Comparison of ENCODE assay signal across 24 cellular contexts in genomic region chr14:97688626-97689336, GRCh38.
"Had no signal": no experiment of that assay in that cellular context is flagged by ENCODE, and none has a peak within 500 bp of the region (broad histone marks: within the 10 kb centered on the region; RNA-seq: fewer than 3 reads in every experiment).

No MANE protein-coding gene starts in this region.

- H3K9me3 Mint-ChIP-seq: activated naive CD4-positive, alpha-beta T cell treated with anti-CD3 and anti-CD28 coated beads for 36 hours had no signal

- H3K27ac Mint-ChIP-seq: activated CD4-positive, alpha-beta T cell treated with anti-CD3 and anti-CD28 coated beads, Interleukin-2, amount 10 ng/mL, durations not matched to agents 24 days and 14 days; activated CD8-positive, alpha-beta memory T cell treated with anti-CD3 and anti-CD28 coated beads, Interleukin-2, amount 10 ng/mL, durations not matched to agents 7 days and 5 days; activated naive CD4-positive, alpha-beta T cell treated with anti-CD3 and anti-CD28 coated beads for 36 hours; activated naive CD8-positive, alpha-beta T cell had no signal

- H3K4me3 ChIP-seq: SK-N-MC had no signal

- H3K27ac ChIP-seq: SK-N-MC had no signal

- DNase-seq: activated CD4-positive, alpha-beta T cell treated with anti-CD3 and anti-CD28 coated beads, Interleukin-2, amount 10 ng/mL, durations not matched to agents 24 days and 14 days; activated CD4-positive, alpha-beta T cell treated with anti-CD3 and anti-CD28 coated beads, Interleukin-2, amount 50 U/mL, for 48 hours; activated CD8-positive, alpha-beta memory T cell treated with anti-CD3 and anti-CD28 coated beads, Interleukin-2, amount 10 ng/mL, durations not matched to agents 7 days and 5 days; activated effector memory CD4-positive, alpha-beta T cell treated with anti-CD3 and anti-CD28 coated beads, Interleukin-2, amount 50 U/mL, for 16 hours; activated naive CD4-positive, alpha-beta T cell treated with anti-CD3 and anti-CD28 coated beads for 36 hours; activated T-cell treated with anti-CD3 and anti-CD28 coated beads, Interleukin-2, amount 50 U/mL, for 4 hours; anterior cingulate cortex; caudate nucleus; Kasumi-1; KBM-7; NCI-H1092; NCI-H1417 treated with DMSO at 0.1 percent for 48 hours; NCI-H1694; NCI-H2029; NCI-H2107; NCI-H345; NCI-H510A; NCI-H526 treated with DMSO at 0.1 percent for 48 hours; NCI-H82; NK-92 treated with Interleukin-12 subunit alpha and Interleukin-12 subunit beta, amount 100 ng/mL, for 24 hours; OCI-M1; RPMI8226 had no signal

- H3K27me3 Mint-ChIP-seq: activated CD4-positive, alpha-beta T cell treated with anti-CD3 and anti-CD28 coated beads, Interleukin-2, amount 10 ng/mL, durations not matched to agents 24 days and 14 days; activated CD8-positive, alpha-beta memory T cell treated with anti-CD3 and anti-CD28 coated beads, Interleukin-2, amount 10 ng/mL, durations not matched to agents 7 days and 5 days; activated naive CD8-positive, alpha-beta T cell had no signal

- H3K4me3 Mint-ChIP-seq: activated CD4-positive, alpha-beta T cell treated with anti-CD3 and anti-CD28 coated beads, Interleukin-2, amount 10 ng/mL, durations not matched to agents 24 days and 14 days; activated CD8-positive, alpha-beta memory T cell treated with anti-CD3 and anti-CD28 coated beads, Interleukin-2, amount 10 ng/mL, durations not matched to agents 7 days and 5 days; activated naive CD4-positive, alpha-beta T cell treated with anti-CD3 and anti-CD28 coated beads for 36 hours; activated naive CD8-positive, alpha-beta T cell; activated T-cell treated with anti-CD3 and anti-CD28 coated beads, Interleukin-2, amount 50 U/mL, for 4 hours had no signal
